Comparison of ENCODE assay signal across 12 cellular contexts in genomic region chr17:39675390-39676082, GRCh38. TPM values are rescaled to one million over a fixed set of nuclear protein-coding genes. Genes with fewer than 3 reads are reported as not detected.
DNase-seq lines count a peak whose midpoint lies in the region; ATAC-seq and TF ChIP-seq lines count a peak whose summit lies in the region.
"Had no signal": no experiment of that assay in that cellular context is flagged by ENCODE, and none has a peak within 500 bp of the region (broad histone marks: within the 10 kb centered on the region; RNA-seq: fewer than 3 reads in every experiment).

No MANE protein-coding gene starts in this region.

- H3K27ac Mint-ChIP-seq in activated naive CD4-positive, alpha-beta T cell treated with anti-CD3 and anti-CD28 coated beads, Interleukin-2, amount 10 ng/mL, durations not matched to agents 7 days and 5 days: peak overlapping the region; percentile 84
- no peak overlapping the region for H3K27ac Mint-ChIP-seq in activated naive CD4-positive, alpha-beta T cell treated with anti-CD3 and anti-CD28 coated beads for 36 hours
- peak overlapping the region; percentile 81 for H3K27ac Mint-ChIP-seq in activated naive CD8-positive, alpha-beta T cell treated with anti-CD3 and anti-CD28 coated beads, Interleukin-2, amount 10 ng/mL, durations not matched to agents 7 days and 5 days

- peaks cover 59% of the 10 kb centered on the region for H3K4me1 Mint-ChIP-seq in activated naive CD4-positive, alpha-beta T cell treated with anti-CD3 and anti-CD28 coated beads, Interleukin-2, amount 10 ng/mL, durations not matched to agents 7 days and 5 days
- peaks cover 49% of the 10 kb centered on the region for H3K4me1 Mint-ChIP-seq in activated naive CD4-positive, alpha-beta T cell treated with anti-CD3 and anti-CD28 coated beads for 36 hours (ENCODE audit: low read depth)
- H3K4me1 Mint-ChIP-seq in activated naive CD8-positive, alpha-beta T cell treated with anti-CD3 and anti-CD28 coated beads, Interleukin-2, amount 10 ng/mL, durations not matched to agents 7 days and 5 days: peaks cover 45% of the 10 kb centered on the region

- no peaks in the 10 kb centered on the region for H3K9me3 Mint-ChIP-seq in activated naive CD4-positive, alpha-beta T cell treated with anti-CD3 and anti-CD28 coated beads, Interleukin-2, amount 10 ng/mL, durations not matched to agents 7 days and 5 days
- no peaks in the 10 kb centered on the region for H3K9me3 Mint-ChIP-seq in activated naive CD4-positive, alpha-beta T cell treated with anti-CD3 and anti-CD28 coated beads for 36 hours
- H3K9me3 Mint-ChIP-seq in activated naive CD8-positive, alpha-beta T cell treated with anti-CD3 and anti-CD28 coated beads, Interleukin-2, amount 10 ng/mL, durations not matched to agents 7 days and 5 days: no peaks in the 10 kb centered on the region

- POLR2A ChIA-PET in activated naive CD8-positive, alpha-beta T cell treated with anti-CD3 and anti-CD28 coated beads, Interleukin-2, amount 10 ng/mL, durations not matched to agents 7 days and 5 days (lab: Charles Lee): interaction anchor here (1.0 to 6.7 kb wide), 3 partner anchors 9 to 55 kb away, joined by 3 to 46 read pairs (median 7); partner anchors contain the start of genes MIEN1 and PGAP3

- H3K36me3 ChIP-seq in mucosa of rectum (ENCODE audit: control insufficient read depth in 2 of 2, insufficient read depth in 2 of 2, low read length in 2 of 2) (peaks cover 0 to 6% of the 10 kb centered on the region in 2 donors), tibial nerve (peaks cover 0 to 10% (median 0%) of the 10 kb centered on the region in 3 donors)

- peak overlapping the region; percentile 32 to 70 for H3K9ac ChIP-seq in mucosa of rectum (ENCODE audit: low read depth in 1 of 2, low read length in 2 of 2)

- no peak for TF ChIP-seq POLR2A in tibial nerve (IDR thresholded peaks at IDR 0.05)

- H3K4me3 Mint-ChIP-seq in activated naive CD4-positive, alpha-beta T cell treated with anti-CD3 and anti-CD28 coated beads, Interleukin-2, amount 10 ng/mL, durations not matched to agents 7 days and 5 days: no peak overlapping the region
- no peak overlapping the region for H3K4me3 Mint-ChIP-seq in activated naive CD4-positive, alpha-beta T cell treated with anti-CD3 and anti-CD28 coated beads for 36 hours
- no peak overlapping the region for H3K4me3 Mint-ChIP-seq in activated naive CD8-positive, alpha-beta T cell treated with anti-CD3 and anti-CD28 coated beads, Interleukin-2, amount 10 ng/mL, durations not matched to agents 7 days and 5 days

- 69% methylated on average over 10 of the region's 10 CpGs for WGBS in tibial nerve, 2 donors

- CTCF ChIA-PET in activated naive CD4-positive, alpha-beta T cell treated with anti-CD3 and anti-CD28 coated beads, Interleukin-2, amount 10 ng/mL, durations not matched to agents 7 days and 5 days (lab: Charles Lee): interaction anchor here (1.0 to 1.6 kb wide), 7 partner anchors 22 to 128 kb away, joined by 3 to 5 read pairs (median 3); no protein-coding TSS in a partner anchor
- CTCF ChIA-PET in activated naive CD4-positive, alpha-beta T cell treated with anti-CD3 and anti-CD28 coated beads for 36 hours (lab: Charles Lee): interaction anchor here (1.0 to 1.1 kb wide), 3 partner anchors 21 to 256 kb away, joined by 3 to 6 read pairs (median 4); no protein-coding TSS in a partner anchor

- ATAC-seq in activated naive CD8-positive, alpha-beta T cell treated with anti-CD3 and anti-CD28 coated beads, Interleukin-2, amount 10 ng/mL, durations not matched to agents 7 days and 5 days (ENCODE audit: low read depth): no peak

- no peaks in the 10 kb centered on the region for H3K9me3 ChIP-seq in mucosa of rectum (ENCODE audit: control insufficient read depth in 2 of 2, low read length in 2 of 2)
- H3K9me3 ChIP-seq in tibial nerve: no peaks in the 10 kb centered on the region

- H3K27me3 ChIP-seq in mucosa of rectum (ENCODE audit: control insufficient read depth in 2 of 2, insufficient read depth in 2 of 2, low read length in 2 of 2): peaks cover 0 to 3% of the 10 kb centered on the region in 2 donors
- peaks cover 0 to 11% of the 10 kb centered on the region in 2 donors for H3K27me3 ChIP-seq in tibial nerve

- no peak for TF ChIP-seq EP300 in tibial nerve (IDR thresholded peaks at IDR 0.05)

- no peak for TF ChIP-seq CTCF in tibial nerve (IDR thresholded peaks at IDR 0.05)

- H3K36me3 Mint-ChIP-seq in activated naive CD4-positive, alpha-beta T cell treated with anti-CD3 and anti-CD28 coated beads, Interleukin-2, amount 10 ng/mL, durations not matched to agents 7 days and 5 days: peaks cover 18% of the 10 kb centered on the region
- peaks cover 3% of the 10 kb centered on the region for H3K36me3 Mint-ChIP-seq in activated naive CD4-positive, alpha-beta T cell treated with anti-CD3 and anti-CD28 coated beads for 36 hours (ENCODE audit: low read depth)
- no peaks in the 10 kb centered on the region for H3K36me3 Mint-ChIP-seq in activated naive CD8-positive, alpha-beta T cell treated with anti-CD3 and anti-CD28 coated beads, Interleukin-2, amount 10 ng/mL, durations not matched to agents 7 days and 5 days

- no peak for DNase-seq in activated naive CD4-positive, alpha-beta T cell treated with anti-CD3 and anti-CD28 coated beads, Interleukin-2, amount 10 ng/mL, durations not matched to agents 7 days and 5 days
- DNase-seq in activated naive CD4-positive, alpha-beta T cell treated with anti-CD3 and anti-CD28 coated beads for 36 hours: no peak
- DNase-seq in activated naive CD8-positive, alpha-beta T cell treated with anti-CD3 and anti-CD28 coated beads, Interleukin-2, amount 10 ng/mL, durations not matched to agents 7 days and 5 days: no peak
- no peak for DNase-seq in tibial nerve (ENCODE audit: low spot score in 2 of 2)
- DNase-seq in Ammon's horn (ENCODE audit: low spot score): no peak
- no peak for DNase-seq in NCI-H2196 treated with DMSO at 0.1 percent for 48 hours (lab: John Stamatoyannopoulos, UW; ENCODE audit: unreplicated experiment)
- DNase-seq in NCI-H2029 (lab: John Stamatoyannopoulos, UW): no peak
- DNase-seq: ACHN, dermis blood vessel endothelial cell, IMR-90, NCI-H446 treated with DMSO at 0.1 percent for 48 hours had no signal

- H3K27ac ChIP-seq in mucosa of rectum (ENCODE audit: low read depth in 2 of 2, low read length in 2 of 2) (peak overlapping the region; percentile 68 to 90), tibial nerve (peak overlapping the region in 3 of 4 donors; percentile 52 to 78 (median 67))

- H3K4me1 ChIP-seq in mucosa of rectum (ENCODE audit: control insufficient read depth in 2 of 2, insufficient read depth in 2 of 2, low read length in 2 of 2): peaks cover 62 to 66% of the 10 kb centered on the region in 2 donors
- peaks cover 0 to 47% (median 27%) of the 10 kb centered on the region in 4 donors for H3K4me1 ChIP-seq in tibial nerve

- intact Hi-C loops in activated naive CD4-positive, alpha-beta T cell treated with anti-CD3 and anti-CD28 coated beads for 36 hours (cut with micrococcal nuclease): no loop called here

- peaks cover 32% of the 10 kb centered on the region for H3K27me3 Mint-ChIP-seq in activated naive CD4-positive, alpha-beta T cell treated with anti-CD3 and anti-CD28 coated beads, Interleukin-2, amount 10 ng/mL, durations not matched to agents 7 days and 5 days
- H3K27me3 Mint-ChIP-seq in activated naive CD4-positive, alpha-beta T cell treated with anti-CD3 and anti-CD28 coated beads for 36 hours (ENCODE audit: low read depth): peaks cover 2% of the 10 kb centered on the region
- peaks cover 7% of the 10 kb centered on the region for H3K27me3 Mint-ChIP-seq in activated naive CD8-positive, alpha-beta T cell treated with anti-CD3 and anti-CD28 coated beads, Interleukin-2, amount 10 ng/mL, durations not matched to agents 7 days and 5 days

- H3K4me3 ChIP-seq in mucosa of rectum (ENCODE audit: low read length in 2 of 2) (no peak overlapping the region), tibial nerve (no peak overlapping the region)

RNA-seq across cellular contexts. Expression of gene PNMT, which starts 7.3 kb away (rescaled TPM):
- total RNA-seq in activated naive CD4-positive, alpha-beta T cell treated with anti-CD3 and anti-CD28 coated beads for 36 hours: not detected
- not detected for total RNA-seq in activated naive CD8-positive, alpha-beta T cell treated with anti-CD3 and anti-CD28 coated beads, Interleukin-2, amount 10 ng/mL, durations not matched to agents 7 days and 5 days
- total RNA-seq in tibial nerve: 10 to 100 TPM in 3 of 4 donors, 1 to 10 TPM in 1; 2.4 to 19.6 (median 12.4) TPM
- total RNA-seq: IMR-90 had no signal

RNA-seq across cellular contexts. Expression of gene TCAP, which starts 10.4 kb away (rescaled TPM):
- 1 to 10 TPM in 1 of 2 experiments, under 1 TPM in 1; 0.74 to 1.1 TPM for total RNA-seq in activated naive CD4-positive, alpha-beta T cell treated with anti-CD3 and anti-CD28 coated beads for 36 hours
- total RNA-seq in activated naive CD8-positive, alpha-beta T cell treated with anti-CD3 and anti-CD28 coated beads, Interleukin-2, amount 10 ng/mL, durations not matched to agents 7 days and 5 days: 1 to 10 TPM; 2.7 to 3.2 TPM
- total RNA-seq in tibial nerve: 1 to 10 TPM in 1 of 4 donors, under 1 TPM in 3; 0.30 to 5.5 (median 0.61) TPM

RNA-seq across cellular contexts. Expression of gene PGAP3, which starts 12.3 kb away (rescaled TPM):
- 10 to 100 TPM; 11.8 to 11.9 TPM for total RNA-seq in activated naive CD4-positive, alpha-beta T cell treated with anti-CD3 and anti-CD28 coated beads for 36 hours
- 10 to 100 TPM; 18.3 to 23.9 TPM for total RNA-seq in activated naive CD8-positive, alpha-beta T cell treated with anti-CD3 and anti-CD28 coated beads, Interleukin-2, amount 10 ng/mL, durations not matched to agents 7 days and 5 days
- 10 to 100 TPM; 10.9 to 16.5 (median 15.1) TPM for total RNA-seq in tibial nerve

RNA-seq across cellular contexts. Expression of gene ERBB2, which starts 24.3 kb away (rescaled TPM):
- total RNA-seq in activated naive CD4-positive, alpha-beta T cell treated with anti-CD3 and anti-CD28 coated beads for 36 hours: 1 to 10 TPM; 6.0 to 6.3 TPM
- total RNA-seq in activated naive CD8-positive, alpha-beta T cell treated with anti-CD3 and anti-CD28 coated beads, Interleukin-2, amount 10 ng/mL, durations not matched to agents 7 days and 5 days: 1 to 10 TPM; 6.4 to 6.6 TPM
- total RNA-seq in tibial nerve: 100 to 1,000 TPM; 101 to 131 (median 114) TPM

RNA-seq across cellular contexts. Expression of gene STARD3, which starts 38.6 kb away (rescaled TPM):
- total RNA-seq in activated naive CD4-positive, alpha-beta T cell treated with anti-CD3 and anti-CD28 coated beads for 36 hours: 10 to 100 TPM; 56.1 to 56.8 TPM
- 10 to 100 TPM; 96.3 to 96.5 TPM for total RNA-seq in activated naive CD8-positive, alpha-beta T cell treated with anti-CD3 and anti-CD28 coated beads, Interleukin-2, amount 10 ng/mL, durations not matched to agents 7 days and 5 days
- 100 to 1,000 TPM in 3 of 4 donors, 10 to 100 TPM in 1; 85.3 to 170 (median 108) TPM for total RNA-seq in tibial nerve
